14 cellular contexts compared by ENCODE assay signal in the genomic region with DNA sequence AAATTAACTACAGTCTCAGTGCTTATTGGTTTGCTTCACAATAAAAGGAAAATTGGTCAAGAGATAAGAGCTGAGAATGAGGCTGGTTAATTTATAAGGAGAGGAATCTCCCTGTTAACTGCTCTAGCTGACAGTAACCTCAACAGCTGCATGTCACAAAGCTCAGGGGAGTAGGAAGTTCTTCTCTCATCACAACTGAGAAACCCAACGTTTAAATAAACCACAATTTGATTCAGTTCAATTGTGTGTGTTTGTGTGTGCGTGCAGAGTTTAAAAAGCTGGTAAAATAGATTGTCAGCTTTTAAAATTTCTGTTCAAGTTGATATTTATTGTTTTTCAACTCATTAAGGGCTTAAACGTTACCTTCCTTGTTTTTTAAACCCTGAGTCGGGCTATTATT. TPM values are rescaled to one million over a fixed set of nuclear protein-coding genes. Genes with fewer than 3 reads are reported as not detected.
A peak's percentile ranks its signal among the peaks of the same experiment; 100 is the strongest.
DNase-seq lines count a peak whose midpoint lies in the region; ATAC-seq and TF ChIP-seq lines count a peak whose summit lies in the region.
"Had no signal": no experiment of that assay in that cellular context is flagged by ENCODE, and none has a peak within 500 bp of the region (broad histone marks: within the 10 kb centered on the region; RNA-seq: fewer than 3 reads in every experiment).

No MANE protein-coding gene starts in this region.

- H2BK20ac ChIP-seq in H9 (ENCODE audit: low read depth, low read length, poor library complexity, severe bottlenecking), result no peak overlapping the region

- intact Hi-C loops in esophagus muscularis mucosa (cut with DNase I), result loop anchor here (10.0 kb wide), 1 partner anchor 488 kb away; no protein-coding TSS in a partner anchor

- peaks cover 7% of the 10 kb centered on the region for H3K23me2 ChIP-seq in H9 (ENCODE audit: insufficient read length, low read depth, low read length, poor library complexity, severe bottlenecking)

- H3K4ac ChIP-seq in H9 (ENCODE audit: low read depth, low read length), result no peak overlapping the region

- TF ChIP-seq CTCF in HL-60 (IDR thresholded peaks at IDR 0.05; ENCODE audit: insufficient read depth, low read length) (no peak), esophagus muscularis mucosa (IDR thresholded peaks at IDR 0.05) (no peak), H9 (conservative IDR thresholded peaks at IDR 0.05) (no peak)

- H3K27ac Mint-ChIP-seq in activated naive CD4-positive, alpha-beta T cell treated with anti-CD3 and anti-CD28 coated beads, Interleukin-2, amount 50 U/mL, for 24 hours, result no peak overlapping the region
- peak overlapping the region; percentile 43 to 44 for H3K27ac Mint-ChIP-seq in T-cell
- H3K27ac Mint-ChIP-seq in stimulated activated memory B cell treated with anti-CD40 and anti-IgM and Interleukin-4, amounts not matched to agents 10 μg/mL and 1 μg/mL and 100 μg/mL, for 72 hours, result peak overlapping the region; percentile 87
- H3K27ac Mint-ChIP-seq in H9, result no peak overlapping the region

- H2AFZ ChIP-seq in H9 (ENCODE audit: low read length), result no peak overlapping the region

- H3K4me2 ChIP-seq in H9 (ENCODE audit: insufficient read depth, insufficient read length, low read length), result no peak overlapping the region

- peak in 1 of 4 experiments; percentile 34 for ATAC-seq in T-cell (replicated peaks in 1 of 4)
- no peak for ATAC-seq in stimulated activated memory B cell treated with anti-CD40 and anti-IgM and Interleukin-4, amounts not matched to agents 10 μg/mL and 1 μg/mL and 100 μg/mL, for 72 hours
- ATAC-seq: K562, Right ventricle myocardium inferior had no signal

- no peak overlapping the region for H3K56ac ChIP-seq in H9 (ENCODE audit: insufficient read length, low read depth, low read length)

- H3K4me3 ChIP-seq in HL-60 (replicated peaks; ENCODE audit: insufficient read depth, low read length), result no peak overlapping the region
- no peak overlapping the region for H3K4me3 ChIP-seq in esophagus muscularis mucosa
- H3K4me3 ChIP-seq: K562 had no signal

- H2BK15ac ChIP-seq in H9 (ENCODE audit: low read depth, low read length), result no peak overlapping the region

- no peaks in the 10 kb centered on the region for H3K27me3 ChIP-seq in HL-60 (ENCODE audit: insufficient read depth, poor library complexity, severe bottlenecking)
- no peaks in the 10 kb centered on the region for H3K27me3 ChIP-seq in esophagus muscularis mucosa
- H3K27me3 ChIP-seq in H9 (ENCODE audit: insufficient read depth, low read length), result no peaks in the 10 kb centered on the region
- H3K27me3 ChIP-seq: BE2C had no signal

- POLR2A ChIA-PET in T-cell (lab: Charles Lee), result interaction anchor here in 1 of 2 donors (1.0 kb wide), 1 partner anchor 26 kb away, joined by 3 read pairs; no protein-coding TSS in a partner anchor

- TF ChIP-seq POLR2A in esophagus muscularis mucosa (IDR thresholded peaks at IDR 0.05; ENCODE audit: low read depth), result no peak

- H3K9ac ChIP-seq in H9 (ENCODE audit: extremely low read depth, insufficient read length, low read length), result no peak overlapping the region

- H4K8ac ChIP-seq in H9 (replicated peaks; ENCODE audit: insufficient read length, low read depth, low read length), result no peak overlapping the region

- H3T11ph ChIP-seq in H9 (ENCODE audit: low read length), result no peak overlapping the region

- no peak overlapping the region for H4K91ac ChIP-seq in H9 (ENCODE audit: insufficient read length, low read depth, low read length)

- H2BK5ac ChIP-seq in H9 (ENCODE audit: insufficient read length, low read length), result no peak overlapping the region

- H3K36me3 Mint-ChIP-seq in activated naive CD4-positive, alpha-beta T cell treated with anti-CD3 and anti-CD28 coated beads, Interleukin-2, amount 50 U/mL, for 24 hours, result peaks cover 4% of the 10 kb centered on the region
- H3K36me3 Mint-ChIP-seq in T-cell (no peaks in the 10 kb centered on the region), H9 (ENCODE audit: insufficient read depth in 1 of 3, low read depth in 3 of 3) (peaks cover 0 to 4% (median 2%) of the 10 kb centered on the region in 3 experiments; a peak in 3 of 7 replicates)
- peaks cover under 1% of the 10 kb centered on the region for H3K36me3 Mint-ChIP-seq in stimulated activated memory B cell treated with anti-CD40 and anti-IgM and Interleukin-4, amounts not matched to agents 10 μg/mL and 1 μg/mL and 100 μg/mL, for 72 hours

- no peaks in the 10 kb centered on the region for H3K9me3 Mint-ChIP-seq in activated naive CD4-positive, alpha-beta T cell treated with anti-CD3 and anti-CD28 coated beads, Interleukin-2, amount 50 U/mL, for 24 hours
- H3K9me3 Mint-ChIP-seq in T-cell (no peaks in the 10 kb centered on the region), H9 (peaks cover 0 to 2% of the 10 kb centered on the region in 2 experiments; a peak in 1 of 5 replicates)
- H3K9me3 Mint-ChIP-seq in stimulated activated memory B cell treated with anti-CD40 and anti-IgM and Interleukin-4, amounts not matched to agents 10 μg/mL and 1 μg/mL and 100 μg/mL, for 72 hours, result no peaks in the 10 kb centered on the region

- H3K18ac ChIP-seq in H9 (ENCODE audit: insufficient read length, low read depth, low read length), result no peak overlapping the region

- no peak overlapping the region for H2BK12ac ChIP-seq in H9 (ENCODE audit: insufficient read length, low read depth, low read length)

- H4K5ac ChIP-seq in H9 (ENCODE audit: insufficient read length, low read depth, low read length), result no peak overlapping the region

- no peaks in the 10 kb centered on the region for H3K36me3 ChIP-seq in esophagus muscularis mucosa
- H3K36me3 ChIP-seq: BE2C had no signal

- no peaks in the 10 kb centered on the region for H4K20me1 ChIP-seq in H9 (ENCODE audit: control insufficient read depth, insufficient read depth, insufficient read length)

- H3K79me2 ChIP-seq in H9 (ENCODE audit: insufficient read depth, low read length), result no peaks in the 10 kb centered on the region; the same call in 1 of the 2 replicates

- 72% methylated on average over 4 of the region's 4 CpGs for WGBS in esophagus muscularis mucosa
- no CpG with 5 or more reads among the region's 4 CpGs for WGBS in H9 (ENCODE audit: extremely low coverage, insufficient read length, low lambda C conversion rate)

- no peaks in the 10 kb centered on the region for H3K27me3 Mint-ChIP-seq in activated naive CD4-positive, alpha-beta T cell treated with anti-CD3 and anti-CD28 coated beads, Interleukin-2, amount 50 U/mL, for 24 hours
- no peaks in the 10 kb centered on the region for H3K27me3 Mint-ChIP-seq in T-cell
- H3K27me3 Mint-ChIP-seq in stimulated activated memory B cell treated with anti-CD40 and anti-IgM and Interleukin-4, amounts not matched to agents 10 μg/mL and 1 μg/mL and 100 μg/mL, for 72 hours, result no peaks in the 10 kb centered on the region
- H3K27me3 Mint-ChIP-seq in H9 (ENCODE audit: low read depth), result peaks cover 12% of the 10 kb centered on the region

- H3K4me3 Mint-ChIP-seq in activated naive CD4-positive, alpha-beta T cell treated with anti-CD3 and anti-CD28 coated beads, Interleukin-2, amount 50 U/mL, for 24 hours, result peak overlapping the region; percentile 15
- H3K4me3 Mint-ChIP-seq in T-cell (peak overlapping the region in 1 of 3 donors; percentile 97), H9 (no peak overlapping the region)
- peak overlapping the region; percentile 7 for H3K4me3 Mint-ChIP-seq in stimulated activated memory B cell treated with anti-CD40 and anti-IgM and Interleukin-4, amounts not matched to agents 10 μg/mL and 1 μg/mL and 100 μg/mL, for 72 hours

- CTCF ChIA-PET in T-cell (lab: Charles Lee), result interaction anchor here in 1 of 2 donors (1.0 kb wide), 1 partner anchor 14 kb away, joined by 5 read pairs; no protein-coding TSS in a partner anchor

- H3K4me1 ChIP-seq in esophagus muscularis mucosa, result peaks cover 5 to 23% (median 15%) of the 10 kb centered on the region in 4 donors
- no peaks in the 10 kb centered on the region for H3K4me1 ChIP-seq in H9 (ENCODE audit: insufficient read depth, low read length)
- H3K4me1 ChIP-seq: BE2C had no signal

- no peak overlapping the region for H2AK5ac ChIP-seq in H9 (ENCODE audit: insufficient read length, low read length)

- no peak for TF ChIP-seq EP300 in esophagus muscularis mucosa (IDR thresholded peaks at IDR 0.05)

- H3K27ac ChIP-seq in HL-60 (replicated peaks), result peak overlapping the region; percentile 97
- no peak overlapping the region for H3K27ac ChIP-seq in esophagus muscularis mucosa (replicated peaks in 1 of 4)
- no peak overlapping the region for H3K27ac ChIP-seq in H9 (ENCODE audit: insufficient read length, low read depth, low read length)

- H2BK120ac ChIP-seq in H9 (ENCODE audit: low read depth, low read length, poor library complexity, severe bottlenecking), result no peak overlapping the region

- no peak for DNase-seq in activated naive CD4-positive, alpha-beta T cell treated with anti-CD3 and anti-CD28 coated beads, Interleukin-2, amount 50 U/mL, for 16 hours
- DNase-seq in HL-60 (ENCODE audit: low read depth in 1 of 2, low spot score in 1 of 2), result peak in 1 of 2 experiments; percentile 59
- DNase-seq in T-cell, result peak in 2 of 34 experiments; percentile 31 to 37
- no peak for DNase-seq in esophagus muscularis mucosa (ENCODE audit: extremely low spot score)
- no peak for DNase-seq in NK-92 treated with Interleukin-12 subunit alpha and Interleukin-12 subunit beta, amount 100 ng/mL, for 24 hours (lab: John Stamatoyannopoulos, UW)
- no peak for DNase-seq in H9
- DNase-seq: BE2C; mesendoderm; NCI-H226; stimulated activated CD4-positive, alpha-beta T cell treated with anti-CD3 and anti-CD28 coated beads, Interleukin-2, amount 100 ng/mL, for 24 hours had no signal

- H3K9me3 ChIP-seq in esophagus muscularis mucosa (no peaks in the 10 kb centered on the region), H9 (ENCODE audit: control insufficient read depth, low read depth, low read length) (no peaks in the 10 kb centered on the region)
- H3K9me3 ChIP-seq: BE2C had no signal

- H3K23ac ChIP-seq in H9 (ENCODE audit: insufficient read length, low read depth, low read length), result no peak overlapping the region

- H3K4me1 Mint-ChIP-seq in activated naive CD4-positive, alpha-beta T cell treated with anti-CD3 and anti-CD28 coated beads, Interleukin-2, amount 50 U/mL, for 24 hours, result peaks cover 69% of the 10 kb centered on the region
- H3K4me1 Mint-ChIP-seq in T-cell, result peaks cover 60 to 66% (median 61%) of the 10 kb centered on the region in 3 donors
- H3K4me1 Mint-ChIP-seq in stimulated activated memory B cell treated with anti-CD40 and anti-IgM and Interleukin-4, amounts not matched to agents 10 μg/mL and 1 μg/mL and 100 μg/mL, for 72 hours, result peaks cover 68% of the 10 kb centered on the region
- peaks cover 16 to 18% of the 10 kb centered on the region in 2 experiments for H3K4me1 Mint-ChIP-seq in H9

- H3K14ac ChIP-seq in H9 (ENCODE audit: insufficient read depth, low read length), result no peak overlapping the region

- no peaks in the 10 kb centered on the region for H3K79me1 ChIP-seq in H9 (ENCODE audit: insufficient read depth, low read depth, low read length, poor library complexity, severe bottlenecking)

RNA-seq across cellular contexts. Expression of gene TGFBR2, which starts 3.5 kb away (rescaled TPM):
- total RNA-seq in T-cell, result 100 to 1,000 TPM; 114 to 145 (median 127) TPM
- 100 to 1,000 TPM; 202 to 292 (median 261) TPM for total RNA-seq in esophagus muscularis mucosa
- total RNA-seq in H9 (2021), result 9.6 and 10.6 TPM in 2 replicates

Comparison
In these comparisons a context has a peak if more than half of its experiments do, and no peak if none do; other contexts are left out.
1. H3K27ac Mint-ChIP-seq: peak in T-cell (2 of 2) and stimulated activated memory B cell treated with anti-CD40 and anti-IgM and Interleukin-4, amounts not matched to agents 10 μg/mL and 1 μg/mL and 100 μg/mL, for 72 hours (single experiment); none in activated naive CD4-positive, alpha-beta T cell treated with anti-CD3 and anti-CD28 coated beads, Interleukin-2, amount 50 U/mL, for 24 hours (single experiment) and H9 (0 of 3).
2. H3K4me3 Mint-ChIP-seq: peak in activated naive CD4-positive, alpha-beta T cell treated with anti-CD3 and anti-CD28 coated beads, Interleukin-2, amount 50 U/mL, for 24 hours (single experiment) and stimulated activated memory B cell treated with anti-CD40 and anti-IgM and Interleukin-4, amounts not matched to agents 10 μg/mL and 1 μg/mL and 100 μg/mL, for 72 hours (single experiment); none in H9 (0 of 2).